In genomic region chr9:79007701-79008483, GRCh38 we compare ENCODE assay signal across 10 cellular contexts.
DNase-seq lines count a peak whose midpoint lies in the region; ATAC-seq, FAIRE-seq and TF ChIP-seq lines count a peak whose summit lies in the region.
"Had no signal": no experiment of that assay in that cellular context is flagged by ENCODE, and none has a peak within 500 bp of the region (broad histone marks: within the 10 kb centered on the region; RNA-seq: fewer than 3 reads in every experiment).

No MANE protein-coding gene starts in this region.

- H3K36me3 Mint-ChIP-seq in CD8-positive, alpha-beta memory T cell = no peaks in the 10 kb centered on the region
- H3K36me3 Mint-ChIP-seq in CD4-positive, alpha-beta memory T cell = no peaks in the 10 kb centered on the region
- no peaks in the 10 kb centered on the region for H3K36me3 Mint-ChIP-seq in MCF 10A (ENCODE audit: insufficient read depth, unreplicated experiment)

- TF ChIP-seq POLR2A in GM12878 (IDR thresholded peaks at IDR 0.05; ENCODE audit: low read depth, low read length) = no peak

- no peaks in the 10 kb centered on the region for H3K79me2 ChIP-seq in GM12878 (ENCODE audit: control insufficient read depth, insufficient read depth, low read length)

- H3K9ac ChIP-seq in GM12878 (ENCODE audit: control insufficient read depth, insufficient read depth, low read length) = no peak overlapping the region

- peaks cover 11% of the 10 kb centered on the region for H3K4me1 ChIP-seq in GM12878 (ENCODE audit: control insufficient read depth, insufficient read depth, low read length)
- H3K4me1 ChIP-seq in CD8-positive, alpha-beta memory T cell (ENCODE audit: insufficient read depth, low read length) = no peaks in the 10 kb centered on the region
- no peaks in the 10 kb centered on the region for H3K4me1 ChIP-seq in CD4-positive, alpha-beta memory T cell (ENCODE audit: insufficient read depth, low read length)

- H3K36me3 ChIP-seq in GM12878 (ENCODE audit: control insufficient read depth in 2 of 2, insufficient read depth in 2 of 2, low read length in 1 of 2) = no peaks in the 10 kb centered on the region
- H3K36me3 ChIP-seq in CD8-positive, alpha-beta memory T cell (ENCODE audit: insufficient read depth, low read length) = no peaks in the 10 kb centered on the region
- no peaks in the 10 kb centered on the region for H3K36me3 ChIP-seq in CD4-positive, alpha-beta memory T cell (ENCODE audit: insufficient read depth, low read length)

- DNase-seq in GM12878 (ENCODE audit: low read depth, low spot score) (peak; percentile 35), Ammon's horn (ENCODE audit: low spot score) (no peak), MCF 10A (ENCODE audit: unreplicated experiment) (no peak)
- DNase-seq in CD8-positive, alpha-beta memory T cell = no peak
- no peak for DNase-seq in CD4-positive, alpha-beta memory T cell
- DNase-seq: cerebellar nuclear complex, RPMI8226 had no signal

- TF ChIP-seq EP300 in GM12878 (IDR thresholded peaks at IDR 0.05; ENCODE audit: borderline replicate concordance in 1 of 2, control insufficient read depth in 1 of 2, low read depth in 2 of 2, low read length in 2 of 2) = no peak

- H3K27ac ChIP-seq in GM12878 (ENCODE audit: control insufficient read depth, insufficient read depth) = no peak overlapping the region
- no peak overlapping the region for H3K27ac ChIP-seq in CD8-positive, alpha-beta memory T cell (ENCODE audit: low read depth, low read length)
- no peak overlapping the region for H3K27ac ChIP-seq in CD4-positive, alpha-beta memory T cell (ENCODE audit: low read depth, low read length)

- ATAC-seq in GM18873 (IDR thresholded peaks at IDR 0.05; ENCODE audit: low FRiP score, unreplicated experiment) (peak; percentile 99), GM21723 (IDR thresholded peaks at IDR 0.05; ENCODE audit: unreplicated experiment) (peak; percentile 91), HG03196 (IDR thresholded peaks at IDR 0.05; ENCODE audit: unreplicated experiment) (peak; percentile 85), GM12878 (peak; percentile 48)

- H3K27me3 Mint-ChIP-seq in CD8-positive, alpha-beta memory T cell = peaks cover 0 to 3% of the 10 kb centered on the region in 2 donors
- H3K27me3 Mint-ChIP-seq in CD4-positive, alpha-beta memory T cell = no peaks in the 10 kb centered on the region
- no peaks in the 10 kb centered on the region for H3K27me3 Mint-ChIP-seq in MCF 10A (ENCODE audit: insufficient read depth, unreplicated experiment)

- H3K9me3 ChIP-seq in GM12878 (replicated peaks; ENCODE audit: control insufficient read depth, insufficient read depth, low read length) = no peaks in the 10 kb centered on the region; the same call in 1 of the 3 replicates
- no peaks in the 10 kb centered on the region for H3K9me3 ChIP-seq in CD8-positive, alpha-beta memory T cell (ENCODE audit: low read length)
- H3K9me3 ChIP-seq in CD4-positive, alpha-beta memory T cell (ENCODE audit: control insufficient read depth in 1 of 2, low read length in 2 of 2) = no peaks in the 10 kb centered on the region

- no peak for TF ChIP-seq RAD21 in GM12878 (IDR thresholded peaks at IDR 0.05; ENCODE audit: insufficient read depth, low read depth, low read length)

- RAD21 ChIA-PET in GM12878 (lab: Charles Lee; ENCODE audit: unreplicated experiment) = no interaction called here

- CTCF ChIA-PET in GM12878 (lab: Yijun Ruan, JAX) = no interaction called here
- CTCF ChIA-PET in CD8-positive, alpha-beta memory T cell (lab: Charles Lee) = no interaction called here
- CTCF ChIA-PET in CD4-positive, alpha-beta memory T cell (lab: Charles Lee; ENCODE audit: partially characterized antibody) = no interaction called here
- CTCF ChIA-PET in MCF 10A (lab: Yijun Ruan, JAX) = no interaction called here

- H3K27me3 ChIP-seq in GM12878 (replicated peaks in 1 of 2; ENCODE audit: control insufficient read depth in 2 of 2, insufficient read depth in 2 of 2, low read length in 1 of 2) = no peaks in the 10 kb centered on the region
- H3K27me3 ChIP-seq in CD8-positive, alpha-beta memory T cell (ENCODE audit: insufficient read depth, low read length, poor library complexity, severe bottlenecking) = no peaks in the 10 kb centered on the region
- no peaks in the 10 kb centered on the region for H3K27me3 ChIP-seq in CD4-positive, alpha-beta memory T cell (ENCODE audit: insufficient read depth, low read length)

- 15% methylated on average over 8 of the region's 8 CpGs for WGBS in GM12878 (ENCODE audit: insufficient coverage, insufficient replicate concordance, low lambda C conversion rate, missing lambda C conversion rate)

- no peaks in the 10 kb centered on the region for H4K20me1 ChIP-seq in GM12878 (ENCODE audit: control insufficient read depth, insufficient read depth)

- H3K4me3 Mint-ChIP-seq in CD8-positive, alpha-beta memory T cell = no peak overlapping the region
- no peak overlapping the region for H3K4me3 Mint-ChIP-seq in CD4-positive, alpha-beta memory T cell
- no peak overlapping the region for H3K4me3 Mint-ChIP-seq in MCF 10A (ENCODE audit: unreplicated experiment)

- H3K27ac Mint-ChIP-seq in CD8-positive, alpha-beta memory T cell = no peak overlapping the region
- no peak overlapping the region for H3K27ac Mint-ChIP-seq in CD4-positive, alpha-beta memory T cell
- no peak overlapping the region for H3K27ac Mint-ChIP-seq in MCF 10A (ENCODE audit: low read depth, unreplicated experiment)

- H3K4me3 ChIP-seq in GM12878 = no peak overlapping the region
- no peak overlapping the region for H3K4me3 ChIP-seq in CD8-positive, alpha-beta memory T cell (ENCODE audit: low read length)
- H3K4me3 ChIP-seq in CD4-positive, alpha-beta memory T cell (ENCODE audit: low read length in 2 of 2) = no peak overlapping the region

- no peaks in the 10 kb centered on the region for H3K4me1 Mint-ChIP-seq in CD8-positive, alpha-beta memory T cell
- no peaks in the 10 kb centered on the region for H3K4me1 Mint-ChIP-seq in CD4-positive, alpha-beta memory T cell
- no peaks in the 10 kb centered on the region for H3K4me1 Mint-ChIP-seq in MCF 10A (ENCODE audit: insufficient read depth, unreplicated experiment)

- POLR2A ChIA-PET in GM12878 (lab: Charles Lee) = no interaction called here
- POLR2A ChIA-PET in CD8-positive, alpha-beta memory T cell (lab: Charles Lee) = no interaction called here
- POLR2A ChIA-PET in CD4-positive, alpha-beta memory T cell (lab: Charles Lee; ENCODE audit: partially characterized antibody) = no interaction called here
- POLR2A ChIA-PET in MCF 10A (lab: Yijun Ruan, JAX) = no interaction called here

- BruUV-seq in GM12878 (replicated peaks; lab: Mats Ljungman, UMichigan) (no TSS peak), MCF 10A (replicated peaks; lab: Mats Ljungman, UMichigan) (no TSS peak)

- H2AFZ ChIP-seq in GM12878 (ENCODE audit: control insufficient read depth, low read depth, low read length) = no peak overlapping the region

- SMC1A ChIA-PET in GM12878 (lab: Charles Lee; ENCODE audit: uncharacterized antibody, unreplicated experiment) = no interaction called here

- TF ChIP-seq CTCF in GM12878 (IDR thresholded peaks at IDR 0.05 in 2 of 3, conservative IDR thresholded peaks at IDR 0.05 in 1 of 3; ENCODE audit: control insufficient read depth in 2 of 3, extremely low read depth in 1 of 3, insufficient read depth in 1 of 3, low read depth in 3 of 3, low read length in 3 of 3) (no peak), MCF 10A (IDR thresholded peaks at IDR 0.05; ENCODE audit: unreplicated experiment) (no peak)

- in situ Hi-C loops in GM12878 (cut with MboI) = loop anchor here (5.0 kb wide), 1 partner anchor 51 kb away; no protein-coding TSS in a partner anchor

- peak; percentile 81 for FAIRE-seq in GM12878 (lab: Jason Lieb, UNC)

- intact Hi-C loops in GM12878 (cut with micrococcal nuclease; ENCODE audit: unreplicated experiment) (no loop called here), MCF 10A (cut with micrococcal nuclease) (no loop called here)
- intact Hi-C loops in CD4-positive, alpha-beta memory T cell (cut with micrococcal nuclease) = no loop called here

- peak overlapping the region; percentile 17; the same call in 1 of the 2 replicates for H3K4me2 ChIP-seq in GM12878 (ENCODE audit: control insufficient read depth, insufficient read depth)

- H3K9me3 Mint-ChIP-seq in CD8-positive, alpha-beta memory T cell = peaks cover 0 to 7% (median 4%) of the 10 kb centered on the region in 5 donors
- peaks cover 0 to 6% (median 2%) of the 10 kb centered on the region in 8 donors for H3K9me3 Mint-ChIP-seq in CD4-positive, alpha-beta memory T cell
- peaks cover 7% of the 10 kb centered on the region for H3K9me3 Mint-ChIP-seq in MCF 10A (ENCODE audit: unreplicated experiment)

TF ChIP-seq in GM12878, 131 proteins besides CTCF, POLR2A, EP300 and RAD21 (continues in another document):
- TF ChIP-seq, protein P1, sequence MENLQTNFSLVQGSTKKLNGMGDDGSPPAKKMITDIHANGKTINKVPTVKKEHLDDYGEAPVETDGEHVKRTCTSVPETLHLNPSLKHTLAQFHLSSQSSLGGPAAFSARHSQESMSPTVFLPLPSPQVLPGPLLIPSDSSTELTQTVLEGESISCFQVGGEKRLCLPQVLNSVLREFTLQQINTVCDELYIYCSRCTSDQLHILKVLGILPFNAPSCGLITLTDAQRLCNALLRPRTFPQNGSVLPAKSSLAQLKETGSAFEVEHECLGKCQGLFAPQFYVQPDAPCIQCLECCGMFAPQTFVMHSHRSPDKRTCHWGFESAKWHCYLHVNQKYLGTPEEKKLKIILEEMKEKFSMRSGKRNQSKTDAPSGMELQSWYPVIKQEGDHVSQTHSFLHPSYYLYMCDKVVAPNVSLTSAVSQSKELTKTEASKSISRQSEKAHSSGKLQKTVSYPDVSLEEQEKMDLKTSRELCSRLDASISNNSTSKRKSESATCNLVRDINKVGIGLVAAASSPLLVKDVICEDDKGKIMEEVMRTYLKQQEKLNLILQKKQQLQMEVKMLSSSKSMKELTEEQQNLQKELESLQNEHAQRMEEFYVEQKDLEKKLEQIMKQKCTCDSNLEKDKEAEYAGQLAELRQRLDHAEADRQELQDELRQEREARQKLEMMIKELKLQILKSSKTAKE (IDR thresholded peaks at IDR 0.05; ENCODE audit: low read depth, poor library complexity, severe bottlenecking) = no peak

Comparison
In these comparisons a context has a peak if more than half of its experiments do, and no peak if none do; other contexts are left out.
1. ATAC-seq: peak in every context shown above with its lines; median percentile 99 in GM18873; 91 in GM21723; 85 in HG03196; 48 in GM12878.